In genomic region chr13:100363351-100363750, GRCh38 we compare ENCODE assay signal across 16 cellular contexts.
DNase-seq lines count a peak whose midpoint lies in the region; ATAC-seq and TF ChIP-seq lines count a peak whose summit lies in the region.
"Had no signal": no experiment of that assay in that cellular context is flagged by ENCODE, and none has a peak within 500 bp of the region (broad histone marks: within the 10 kb centered on the region; RNA-seq: fewer than 3 reads in every experiment).

No MANE protein-coding gene starts in this region.

- ATAC-seq in GM18870 (IDR thresholded peaks at IDR 0.05; ENCODE audit: unreplicated experiment) = no peak
- no peak for ATAC-seq in HG03521 (IDR thresholded peaks at IDR 0.05; ENCODE audit: unreplicated experiment)
- ATAC-seq in left cardiac atrium = no peak
- ATAC-seq: effector memory CD8-positive, alpha-beta T cell had no signal

- H3K27me3 Mint-ChIP-seq in chondrocyte (ENCODE audit: low read depth) = no peaks in the 10 kb centered on the region
- no peaks in the 10 kb centered on the region for H3K27me3 Mint-ChIP-seq in nephron (ENCODE audit: low read depth)
- H3K27me3 Mint-ChIP-seq: activated naive CD8-positive, alpha-beta T cell treated with anti-CD3 and anti-CD28 coated beads, Interleukin-2, amount 10 ng/mL, durations not matched to agents 7 days and 5 days; CD4-positive, alpha-beta T cell; effector memory CD8-positive, alpha-beta T cell had no signal

- peaks cover 34% of the 10 kb centered on the region for H3K4me1 Mint-ChIP-seq in chondrocyte (ENCODE audit: low read depth)
- H3K4me1 Mint-ChIP-seq in nephron = peaks cover 19% of the 10 kb centered on the region
- H3K4me1 Mint-ChIP-seq: activated naive CD8-positive, alpha-beta T cell treated with anti-CD3 and anti-CD28 coated beads, Interleukin-2, amount 10 ng/mL, durations not matched to agents 7 days and 5 days had no signal

- H3K36me3 Mint-ChIP-seq in chondrocyte (ENCODE audit: low read depth) (peaks cover 1% of the 10 kb centered on the region), nephron (ENCODE audit: low read depth) (peaks cover 12% of the 10 kb centered on the region)

- intact Hi-C loops in left cardiac atrium (cut with DNase I) = no loop called here

- H3K9me3 Mint-ChIP-seq in chondrocyte (ENCODE audit: low read depth) (no peaks in the 10 kb centered on the region), nephron (no peaks in the 10 kb centered on the region)
- H3K9me3 Mint-ChIP-seq: activated naive CD8-positive, alpha-beta T cell treated with anti-CD3 and anti-CD28 coated beads, Interleukin-2, amount 10 ng/mL, durations not matched to agents 7 days and 5 days; CD4-positive, alpha-beta T cell; effector memory CD8-positive, alpha-beta T cell had no signal

- no peak for TF ChIP-seq CTCF in AG10803 (conservative IDR thresholded peaks at IDR 0.05; ENCODE audit: low read length)
- TF ChIP-seq CTCF in chondrocyte (IDR thresholded peaks at IDR 0.05) = no peak
- no peak for TF ChIP-seq CTCF in nephron (IDR thresholded peaks at IDR 0.05; ENCODE audit: unreplicated experiment in 3 of 3)

- peak overlapping the region; percentile 56 for H3K27ac Mint-ChIP-seq in chondrocyte (ENCODE audit: unreplicated experiment)
- peak overlapping the region; percentile 66 to 88 (median 77) for H3K27ac Mint-ChIP-seq in nephron
- H3K27ac Mint-ChIP-seq: activated naive CD8-positive, alpha-beta T cell treated with anti-CD3 and anti-CD28 coated beads, Interleukin-2, amount 10 ng/mL, durations not matched to agents 7 days and 5 days; CD4-positive, alpha-beta T cell; effector memory CD8-positive, alpha-beta T cell had no signal

- peak; percentile 42 for DNase-seq in AG10803 (ENCODE audit: low read depth)
- DNase-seq in M059J (ENCODE audit: low read depth) = peak; percentile 14
- DNase-seq in chondrocyte (ENCODE audit: low spot score) = no peak
- no peak for DNase-seq in SKM-1 (lab: John Stamatoyannopoulos, UW; ENCODE audit: unreplicated experiment)
- no peak for DNase-seq in left cardiac atrium
- DNase-seq: activated naive CD8-positive, alpha-beta T cell treated with anti-CD3 and anti-CD28 coated beads, Interleukin-2, amount 10 ng/mL, durations not matched to agents 7 days and 5 days; CD4-positive, alpha-beta T cell; effector memory CD8-positive, alpha-beta T cell; hippocampal formation; NCI-H510A treated with DMSO at 0.1 percent for 48 hours; Right ventricle myocardium superior; stomach had no signal

- H3K4me3 Mint-ChIP-seq in chondrocyte (ENCODE audit: unreplicated experiment) (no peak overlapping the region), nephron (no peak overlapping the region)
- H3K4me3 Mint-ChIP-seq: activated naive CD8-positive, alpha-beta T cell treated with anti-CD3 and anti-CD28 coated beads, Interleukin-2, amount 10 ng/mL, durations not matched to agents 7 days and 5 days; CD4-positive, alpha-beta T cell; effector memory CD8-positive, alpha-beta T cell had no signal

- no peak overlapping the region for H3K4me3 ChIP-seq in AG10803 (ENCODE audit: low read length)
- H3K4me3 ChIP-seq: lung, stomach had no signal

Comparison
In these comparisons a context has a peak if more than half of its experiments do, and no peak if none do; other contexts are left out.
1. DNase-seq: peak in AG10803 (single experiment) and M059J (single experiment); none in chondrocyte (single experiment), SKM-1 (single experiment) and left cardiac atrium (single experiment).